ENCODE assay signal across 25 cellular contexts in the genomic region with DNA sequence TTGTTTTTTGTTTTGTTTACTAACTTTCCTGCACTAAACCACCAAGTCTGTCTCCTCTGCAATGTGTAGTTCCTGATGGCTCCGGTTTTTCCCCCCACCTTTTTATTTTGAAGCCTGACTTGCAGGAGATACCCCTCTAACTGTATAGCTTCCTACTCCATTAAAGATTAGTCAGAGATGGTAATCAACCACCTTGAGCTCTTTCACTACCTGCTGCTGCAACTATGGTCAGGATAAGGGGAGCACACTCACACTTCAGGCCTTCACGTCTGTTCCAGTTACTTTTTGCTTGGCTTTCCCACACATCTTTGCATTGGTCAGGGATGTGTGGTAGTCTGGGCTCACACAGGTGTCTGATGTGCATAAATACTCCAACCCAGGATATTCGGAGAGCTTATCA.
DNase-seq lines count a peak whose midpoint lies in the region; ATAC-seq and TF ChIP-seq lines count a peak whose summit lies in the region.
"Had no signal": no experiment of that assay in that cellular context is flagged by ENCODE, and none has a peak within 500 bp of the region (broad histone marks: within the 10 kb centered on the region; RNA-seq: fewer than 3 reads in every experiment).

No MANE protein-coding gene starts in this region.

- H3K79me2 ChIP-seq in PC-9 (ENCODE audit: low read depth): peaks cover 44% of the 10 kb centered on the region

- H3K27me3 ChIP-seq in PC-9 (ENCODE audit: insufficient read depth, low read depth): no peaks in the 10 kb centered on the region
- H3K27me3 ChIP-seq in endodermal cell (ENCODE audit: control insufficient read depth, insufficient read depth, low read length, poor library complexity, severe bottlenecking): no peaks in the 10 kb centered on the region
- H3K27me3 ChIP-seq in testis: no peaks in the 10 kb centered on the region
- H3K27me3 ChIP-seq: breast epithelium, right lobe of liver had no signal

- no peaks in the 10 kb centered on the region for H3K9me2 ChIP-seq in PC-9 (ENCODE audit: insufficient read depth)

- CTCF ChIA-PET in PC-9 (lab: Charles Lee): interaction anchor here (0.7 to 2.1 kb wide), 3 partner anchors 90 to 207 kb away, joined by 4 to 10 read pairs (median 6); no protein-coding TSS in a partner anchor
- CTCF ChIA-PET in activated CD8-positive, alpha-beta T cell treated with anti-CD3 and anti-CD28 coated beads for 36 hours (lab: Charles Lee): interaction anchor here (1.4 to 2.4 kb wide), 3 partner anchors 89 to 133 kb away, joined by 3 to 14 read pairs (median 7); no protein-coding TSS in a partner anchor

- H3K4me3 ChIP-seq in PC-9 (no peak overlapping the region), endodermal cell (ENCODE audit: low read length) (no peak overlapping the region), mesodermal cell (ENCODE audit: extremely low read depth, insufficient read depth, low read length, poor library complexity, severe bottlenecking) (no peak overlapping the region), testis (no peak overlapping the region)
- H3K4me3 ChIP-seq: A549, breast epithelium, lung, right lobe of liver, thoracic aorta had no signal

- peak overlapping the region; percentile 57 for H3K27ac ChIP-seq in PC-9
- peak overlapping the region; percentile 3 for H3K27ac ChIP-seq in endodermal cell (ENCODE audit: low read depth, low read length)
- peak overlapping the region; percentile 94 for H3K27ac ChIP-seq in mesodermal cell (ENCODE audit: low read depth, low read length, severe bottlenecking)
- H3K27ac ChIP-seq in testis: no peak overlapping the region
- H3K27ac ChIP-seq: breast epithelium, right lobe of liver, thoracic aorta had no signal

- peaks cover 23% of the 10 kb centered on the region for H3K4me1 Mint-ChIP-seq in endodermal cell
- H3K4me1 Mint-ChIP-seq in activated CD8-positive, alpha-beta T cell treated with anti-CD3 and anti-CD28 coated beads for 36 hours (ENCODE audit: low read depth): peaks cover 2% of the 10 kb centered on the region
- H3K4me1 Mint-ChIP-seq: activated CD4-positive, alpha-beta T cell treated with anti-CD3 and anti-CD28 coated beads for 36 hours had no signal

- POLR2A ChIA-PET in PC-9 (lab: Charles Lee; ENCODE audit: unreplicated experiment): interaction anchor here (0.8 to 0.9 kb wide), 2 partner anchors 48 to 156 kb away, joined by 5 to 14 read pairs; no protein-coding TSS in a partner anchor
- POLR2A ChIA-PET in activated CD8-positive, alpha-beta T cell treated with anti-CD3 and anti-CD28 coated beads for 36 hours (lab: Charles Lee): no interaction called here

- peak overlapping the region; percentile 23 for H3K4me2 ChIP-seq in PC-9

- DNase-seq in ELR (ENCODE audit: low read depth): peak; percentile 23
- peak in 1 of 2 experiments; percentile 72 for DNase-seq in PC-9
- no peak for DNase-seq in endodermal cell
- no peak for DNase-seq in activated CD8-positive, alpha-beta T cell treated with anti-CD3 and anti-CD28 coated beads for 36 hours
- no peak for DNase-seq in AML-193 (lab: John Stamatoyannopoulos, UW)
- no peak for DNase-seq in HUDEP-2 (lab: John Stamatoyannopoulos, UW; ENCODE audit: unreplicated experiment in 76 of 76)
- DNase-seq in testis: no peak
- DNase-seq: activated CD4-positive, alpha-beta T cell treated with anti-CD3 and anti-CD28 coated beads for 36 hours; activated CD8-positive, alpha-beta memory T cell treated with anti-CD3 and anti-CD28 coated beads for 24 hours; activated effector memory CD4-positive, alpha-beta T cell treated with Interleukin-2 at 50 U/mL for 16 hours; activated T-cell treated with anti-CD3 and anti-CD28 coated beads for 4 hours; CD4-positive, alpha-beta T cell; effector memory CD4-positive, alpha-beta T cell; NCI-H1436; right lobe of liver; SHP77 treated with DMSO at 0.1 percent for 48 hours; stimulated activated CD8-positive, alpha-beta memory T cell treated with anti-CD3 and anti-CD28 coated beads, Interleukin-4, amount 100 ng/mL, for 48 hours; T-helper 9 cell had no signal

- H3K27me3 Mint-ChIP-seq in endodermal cell (ENCODE audit: insufficient read depth): no peaks in the 10 kb centered on the region
- peaks cover 4% of the 10 kb centered on the region for H3K27me3 Mint-ChIP-seq in activated CD8-positive, alpha-beta T cell treated with anti-CD3 and anti-CD28 coated beads for 36 hours

- peaks cover 21% of the 10 kb centered on the region for H3K36me3 Mint-ChIP-seq in endodermal cell (ENCODE audit: low read depth)
- H3K36me3 Mint-ChIP-seq in activated CD8-positive, alpha-beta T cell treated with anti-CD3 and anti-CD28 coated beads for 36 hours (ENCODE audit: low read depth): no peaks in the 10 kb centered on the region
- H3K36me3 Mint-ChIP-seq: activated naive CD4-positive, alpha-beta T cell treated with anti-CD3 and anti-CD28 coated beads, Interleukin-2, amount 50 U/mL, for 72 hours had no signal

- no peak overlapping the region for H3K4me3 Mint-ChIP-seq in endodermal cell
- H3K4me3 Mint-ChIP-seq in activated CD8-positive, alpha-beta T cell treated with anti-CD3 and anti-CD28 coated beads for 36 hours: no peak overlapping the region
- H3K4me3 Mint-ChIP-seq: activated CD4-positive, alpha-beta T cell treated with anti-CD3 and anti-CD28 coated beads for 36 hours; CD4-positive, alpha-beta T cell; stimulated activated naive CD8-positive, alpha-beta T cell treated with anti-CD3 and anti-CD28 coated beads, Interleukin-15, Interleukin-2, amounts not matched to agents 100 ng/mL and 50 ng/mL, for 24 hours had no signal

- no peak overlapping the region for H2AFZ ChIP-seq in PC-9

- peaks cover 9% of the 10 kb centered on the region; the same call in 1 of the 2 replicates for H3K9me3 ChIP-seq in PC-9 (ENCODE audit: insufficient read depth, low read depth)
- H3K9me3 ChIP-seq in endodermal cell (ENCODE audit: control insufficient read depth, low read length): peaks cover 42% of the 10 kb centered on the region
- peaks cover 7% of the 10 kb centered on the region for H3K9me3 ChIP-seq in mesodermal cell (ENCODE audit: control insufficient read depth, low read length)
- no peaks in the 10 kb centered on the region for H3K9me3 ChIP-seq in testis
- H3K9me3 ChIP-seq: breast epithelium, right lobe of liver, thoracic aorta had no signal

- TF ChIP-seq POLR2A in testis (IDR thresholded peaks at IDR 0.05): no peak

- no peak for ATAC-seq in activated CD8-positive, alpha-beta T cell treated with anti-CD3 and anti-CD28 coated beads for 36 hours
- ATAC-seq: A549; activated CD4-positive, alpha-beta T cell treated with anti-CD3 and anti-CD28 coated beads for 36 hours; activated naive CD4-positive, alpha-beta T cell treated with anti-CD3 and anti-CD28 coated beads, Interleukin-2, amount 50 U/mL, for 72 hours; right lobe of liver had no signal

- intact Hi-C loops in PC-9 (cut with micrococcal nuclease; ENCODE audit: unreplicated experiment) (no loop called here), testis (cut with DNase I; ENCODE audit: low total_unique reads) (no loop called here)
- intact Hi-C loops in activated CD8-positive, alpha-beta T cell treated with anti-CD3 and anti-CD28 coated beads for 36 hours (cut with micrococcal nuclease): no loop called here

- 93 to 100% methylated on average over 2 to 3 of the region's 3 CpGs for WGBS in endodermal cell (ENCODE audit: insufficient coverage in 1 of 2, insufficient read length in 1 of 2), 2 experiments
- 75 to 86% methylated on average over 1 to 2 of the region's 3 CpGs for WGBS in mesodermal cell (ENCODE audit: insufficient coverage in 2 of 2), 2 experiments
- 69 to 92% methylated on average over 3 of the region's 3 CpGs for WGBS in testis, 2 donors

- H3K4me1 ChIP-seq in PC-9 (replicated peaks; ENCODE audit: insufficient read depth) (peaks cover 36% of the 10 kb centered on the region), endodermal cell (ENCODE audit: control insufficient read depth, insufficient read depth, low read length) (no peaks in the 10 kb centered on the region), mesodermal cell (ENCODE audit: control insufficient read depth, insufficient read depth, low read length, poor library complexity, severe bottlenecking) (peaks cover 40% of the 10 kb centered on the region), testis (no peaks in the 10 kb centered on the region)
- H3K4me1 ChIP-seq: breast epithelium had no signal

- no peaks in the 10 kb centered on the region for H4K20me1 ChIP-seq in PC-9 (ENCODE audit: insufficient read depth)

- H3K9me3 Mint-ChIP-seq in endodermal cell: peaks cover 15% of the 10 kb centered on the region
- H3K9me3 Mint-ChIP-seq in activated CD8-positive, alpha-beta T cell treated with anti-CD3 and anti-CD28 coated beads for 36 hours: no peaks in the 10 kb centered on the region
- H3K9me3 Mint-ChIP-seq: activated naive CD4-positive, alpha-beta T cell treated with anti-CD3 and anti-CD28 coated beads, Interleukin-2, amount 50 U/mL, for 72 hours; CD4-positive, alpha-beta T cell; stimulated activated naive CD8-positive, alpha-beta T cell treated with anti-CD3 and anti-CD28 coated beads, Interleukin-15, Interleukin-2, amounts not matched to agents 100 ng/mL and 50 ng/mL, for 24 hours had no signal

- peak overlapping the region; percentile 1 for H3K27ac Mint-ChIP-seq in endodermal cell
- no peak overlapping the region for H3K27ac Mint-ChIP-seq in activated CD8-positive, alpha-beta T cell treated with anti-CD3 and anti-CD28 coated beads for 36 hours
- H3K27ac Mint-ChIP-seq: activated CD4-positive, alpha-beta T cell treated with anti-CD3 and anti-CD28 coated beads for 36 hours; activated naive CD4-positive, alpha-beta T cell treated with anti-CD3 and anti-CD28 coated beads, Interleukin-2, amount 50 U/mL, for 72 hours; CD4-positive, alpha-beta T cell; stimulated activated naive CD8-positive, alpha-beta T cell treated with anti-CD3 and anti-CD28 coated beads, Interleukin-15, Interleukin-2, amounts not matched to agents 100 ng/mL and 50 ng/mL, for 24 hours had no signal

- TF ChIP-seq CTCF in PC-9 (conservative IDR thresholded peaks at IDR 0.05) (no peak), endodermal cell (conservative IDR thresholded peaks at IDR 0.05) (no peak), testis (IDR thresholded peaks at IDR 0.05) (no peak)
- TF ChIP-seq CTCF in activated CD8-positive, alpha-beta T cell treated with anti-CD3 and anti-CD28 coated beads for 36 hours (IDR thresholded peaks at IDR 0.05): no peak

- no peak overlapping the region for H3K9ac ChIP-seq in endodermal cell (ENCODE audit: extremely low read depth, low read length, poor library complexity, severe bottlenecking)

- peaks cover 17% of the 10 kb centered on the region; the same call in 1 of the 2 replicates for H3F3A ChIP-seq in PC-9 (ENCODE audit: insufficient read depth, low read depth)

- no TSS peak for BruUV-seq in PC-9 (replicated peaks; lab: Mats Ljungman, UMichigan)

- H3K36me3 ChIP-seq in PC-9 (ENCODE audit: low read depth) (peaks cover 10% of the 10 kb centered on the region; the same call in 1 of the 2 replicates), endodermal cell (ENCODE audit: control insufficient read depth, insufficient read depth, low read length) (peaks cover 18% of the 10 kb centered on the region), mesodermal cell (ENCODE audit: control insufficient read depth, insufficient read depth, low read length) (peaks cover 29% of the 10 kb centered on the region), testis (ENCODE audit: low read depth, missing control alignments) (no peaks in the 10 kb centered on the region)
- H3K36me3 ChIP-seq: breast epithelium, right lobe of liver, thoracic aorta had no signal

Comparison
In these comparisons a context has a peak if more than half of its experiments do, and no peak if none do; other contexts are left out.
1. H3K27ac ChIP-seq: peak in PC-9 (single experiment), endodermal cell (single experiment) and mesodermal cell (single experiment); none in testis (0 of 2).